Comparison of ENCODE assay signal across 13 cellular contexts in genomic region chr1:235767795-235768194, GRCh38.
A peak's percentile ranks its signal among the peaks of the same experiment; 100 is the strongest.
DNase-seq lines count a peak whose midpoint lies in the region; ATAC-seq, FAIRE-seq and TF ChIP-seq lines count a peak whose summit lies in the region.
"Had no signal": no experiment of that assay in that cellular context is flagged by ENCODE, and none has a peak within 500 bp of the region (broad histone marks: within the 10 kb centered on the region; RNA-seq: fewer than 3 reads in every experiment).

No MANE protein-coding gene starts in this region.

- H3K27me3 Mint-ChIP-seq in activated naive CD4-positive, alpha-beta T cell treated with anti-CD3 and anti-CD28 coated beads for 36 hours (ENCODE audit: low read depth): no peaks in the 10 kb centered on the region

- peak; percentile 86 for FAIRE-seq in GM19239 (lab: Jason Lieb, UNC)
- FAIRE-seq: endometrium had no signal

- DNase-seq in GM12864 (ENCODE audit: low read depth): peak; percentile 30
- DNase-seq in GM19239 (ENCODE audit: insufficient read length, low spot score): peak; percentile 31
- no peak for DNase-seq in activated naive CD4-positive, alpha-beta T cell treated with anti-CD3 and anti-CD28 coated beads for 36 hours
- DNase-seq in activated naive CD4-positive, alpha-beta T cell (lab: John Stamatoyannopoulos, UW): no peak
- DNase-seq in DMS114 treated with DMSO at 0.1 percent for 48 hours (lab: John Stamatoyannopoulos, UW; ENCODE audit: unreplicated experiment): no peak
- no peak for DNase-seq in stimulated activated CD4-positive, alpha-beta T cell treated with anti-CD3 and anti-CD28 coated beads, Interleukin-1b, Interleukin-23, amount 100 ng/mL, for 48 hours
- DNase-seq: immature natural killer cell, WERI-Rb-1 had no signal

- H3K36me3 Mint-ChIP-seq in activated naive CD4-positive, alpha-beta T cell treated with anti-CD3 and anti-CD28 coated beads for 36 hours (ENCODE audit: low read depth): peaks cover 4% of the 10 kb centered on the region

- no peak overlapping the region for H3K4me3 Mint-ChIP-seq in activated naive CD4-positive, alpha-beta T cell treated with anti-CD3 and anti-CD28 coated beads for 36 hours
- H3K4me3 Mint-ChIP-seq: immature natural killer cell, neural crest cell had no signal

- H3K27ac Mint-ChIP-seq in activated naive CD4-positive, alpha-beta T cell treated with anti-CD3 and anti-CD28 coated beads for 36 hours: no peak overlapping the region

- CTCF ChIA-PET in activated naive CD4-positive, alpha-beta T cell treated with anti-CD3 and anti-CD28 coated beads for 36 hours (lab: Charles Lee): interaction anchor here (1.3 kb wide), 1 partner anchor 15 kb away, joined by 5 read pairs; no protein-coding TSS in a partner anchor

- intact Hi-C loops in activated naive CD4-positive, alpha-beta T cell treated with anti-CD3 and anti-CD28 coated beads for 36 hours (cut with micrococcal nuclease): no loop called here

- TF ChIP-seq CTCF in GM12864 (IDR thresholded peaks at IDR 0.05; ENCODE audit: low read depth, low read length, missing control alignments): no peak

- H3K9me3 Mint-ChIP-seq in activated naive CD4-positive, alpha-beta T cell treated with anti-CD3 and anti-CD28 coated beads for 36 hours: no peaks in the 10 kb centered on the region
- H3K9me3 Mint-ChIP-seq: immature natural killer cell, neural crest cell had no signal

- ATAC-seq in HG02763 (IDR thresholded peaks at IDR 0.05; ENCODE audit: unreplicated experiment) (peak; percentile 89), HG03571 (IDR thresholded peaks at IDR 0.05; ENCODE audit: unreplicated experiment) (peak; percentile 74)

- peaks cover 10% of the 10 kb centered on the region for H3K4me1 Mint-ChIP-seq in activated naive CD4-positive, alpha-beta T cell treated with anti-CD3 and anti-CD28 coated beads for 36 hours (ENCODE audit: low read depth)
- H3K4me1 Mint-ChIP-seq: immature natural killer cell, neural crest cell had no signal

- H3K4me3 ChIP-seq in GM12864 (ENCODE audit: low read depth, low read length): no peak overlapping the region
- H3K4me3 ChIP-seq: BLaER1 had no signal

Comparison
In these comparisons a context has a peak if more than half of its experiments do, and no peak if none do; other contexts are left out.
1. DNase-seq: peak in GM12864 (single experiment) and GM19239 (single experiment); none in activated naive CD4-positive, alpha-beta T cell treated with anti-CD3 and anti-CD28 coated beads for 36 hours (single experiment), activated naive CD4-positive, alpha-beta T cell (0 of 4), DMS114 treated with DMSO at 0.1 percent for 48 hours (single experiment) and stimulated activated CD4-positive, alpha-beta T cell treated with anti-CD3 and anti-CD28 coated beads, Interleukin-1b, Interleukin-23, amount 100 ng/mL, for 48 hours (single experiment).